ENCODE assay signal across 10 cellular contexts in genomic region chr5:68884893-68885292, GRCh38.
A peak's percentile ranks its signal among the peaks of the same experiment; 100 is the strongest.
DNase-seq lines count a peak whose midpoint lies in the region; ATAC-seq, FAIRE-seq and TF ChIP-seq lines count a peak whose summit lies in the region.
"Had no signal": no experiment of that assay in that cellular context is flagged by ENCODE, and none has a peak within 500 bp of the region (broad histone marks: within the 10 kb centered on the region; RNA-seq: fewer than 3 reads in every experiment).

No MANE protein-coding gene starts in this region.

- H4K20me1 ChIP-seq in HepG2 (ENCODE audit: insufficient read depth, low read length), result no peaks in the 10 kb centered on the region

- CTCF ChIA-PET in HepG2 (lab: Yijun Ruan, JAX; ENCODE audit: low intra/inter-chr PET ratio, low total read pairs), result interaction anchor here (1.9 kb wide), 1 partner anchor 78 kb away, joined by 11 read pairs; no protein-coding TSS in a partner anchor

- no peak overlapping the region for H3K4me2 ChIP-seq in HepG2 (ENCODE audit: low read depth, low read length)

- intact Hi-C loops in HepG2 (cut with micrococcal nuclease; ENCODE audit: unreplicated experiment) (loop anchor here (1.0 kb wide), 1 partner anchor 78 kb away; no protein-coding TSS in a partner anchor), vagina (cut with DNase I) (no loop called here)

- TF ChIP-seq POLR2A in HepG2 (IDR thresholded peaks at IDR 0.05; ENCODE audit: insufficient read depth in 1 of 2, low read depth in 2 of 2, low read length in 2 of 2), result no peak
- no peak for TF ChIP-seq POLR2A in vagina (IDR thresholded peaks at IDR 0.05)

- no peak overlapping the region for H3K4me3 ChIP-seq in adipocyte (ENCODE audit: low read length)
- H3K4me3 ChIP-seq in HepG2 (replicated peaks in 1 of 3; ENCODE audit: insufficient read depth in 1 of 3, low read depth in 2 of 3, low read length in 3 of 3), result no peak overlapping the region
- no peak overlapping the region for H3K4me3 ChIP-seq in vagina

- in situ Hi-C loops in HepG2 (cut with HindIII; ENCODE audit: extremely low pct_ligation_motif_present, low pct_unique_long_range_greater_than_20kb), result no loop called here

- H3K9me3 ChIP-seq in adipocyte (ENCODE audit: control insufficient read depth, low read length) (peaks cover 3% of the 10 kb centered on the region), HepG2 (ENCODE audit: low read length) (no peaks in the 10 kb centered on the region), vagina (no peaks in the 10 kb centered on the region)

- no peak for TF ChIP-seq RAD21 in HepG2 (CRISPR knock-in tag; IDR thresholded peaks at IDR 0.05)

- no TSS peak for BruUV-seq in HepG2 (replicated peaks; lab: Mats Ljungman, UMichigan)

- ATAC-seq in HepG2 (peak; percentile 65; the same call in 2 of the 3 replicates), HG02981 (IDR thresholded peaks at IDR 0.05; ENCODE audit: unreplicated experiment) (no peak)

- H3K79me2 ChIP-seq in HepG2 (ENCODE audit: insufficient read depth, low read length), result no peaks in the 10 kb centered on the region

- no peak for FAIRE-seq in D721Med (lab: Jason Lieb, UNC)
- FAIRE-seq in HepG2 (lab: Jason Lieb, UNC), result peak; percentile 62

- peak; percentile 22 for TF ChIP-seq CTCF in D721Med (IDR thresholded peaks at IDR 0.05; ENCODE audit: insufficient read depth, missing control alignments)
- TF ChIP-seq CTCF in HepG2 (CRISPR knock-in tag; IDR thresholded peaks at IDR 0.05), result 0 out of 2 replicates have a peak, but pooled peaks have one; percentile 12
- TF ChIP-seq CTCF in vagina (IDR thresholded peaks at IDR 0.05), result no peak

- H3K27me3 ChIP-seq in adipocyte (replicated peaks; ENCODE audit: control insufficient read depth, insufficient read depth, low read length), result no peaks in the 10 kb centered on the region
- H3K27me3 ChIP-seq in HepG2 (ENCODE audit: control insufficient read depth in 1 of 2, insufficient read depth in 2 of 2, low read length in 2 of 2), result no peaks in the 10 kb centered on the region
- no peaks in the 10 kb centered on the region for H3K27me3 ChIP-seq in vagina

- DNase-seq in D721Med (ENCODE audit: insufficient read length, low spot score), result no peak
- peak; percentile 36 for DNase-seq in HT-29 (ENCODE audit: low spot score)
- DNase-seq in adipocyte (ENCODE audit: low read depth), result peak; percentile 32
- DNase-seq in HepG2 (ENCODE audit: low spot score), result peak; percentile 13
- DNase-seq in activated T-cell treated with anti-CD3 and anti-CD28 coated beads for 4 hours, result no peak
- DNase-seq in NK-92 treated with Interleukin-12 subunit alpha and Interleukin-12 subunit beta, amount 100 ng/mL, for 24 hours (lab: John Stamatoyannopoulos, UW), result no peak
- DNase-seq in vagina (ENCODE audit: extremely low spot score in 2 of 2), result no peak
- DNase-seq: Right ventricle myocardium superior; stimulated activated CD4-positive, alpha-beta T cell treated with anti-CD3 and anti-CD28 coated beads, Interleukin-2, amount 100 ng/mL, for 48 hours had no signal

- H3K36me3 ChIP-seq in adipocyte (ENCODE audit: control insufficient read depth, insufficient read depth, low read length, severe bottlenecking), result no peaks in the 10 kb centered on the region
- H3K36me3 ChIP-seq in HepG2 (replicated peaks in 1 of 2; ENCODE audit: control insufficient read depth in 1 of 2, insufficient read depth in 2 of 2, low read length in 2 of 2), result no peaks in the 10 kb centered on the region
- no peaks in the 10 kb centered on the region for H3K36me3 ChIP-seq in vagina

- H2AFZ ChIP-seq in HepG2 (ENCODE audit: low read length), result no peak overlapping the region

- H3K4me1 ChIP-seq in adipocyte (ENCODE audit: control insufficient read depth, insufficient read depth, low read length), result no peaks in the 10 kb centered on the region
- H3K4me1 ChIP-seq in HepG2 (ENCODE audit: insufficient read depth, low read length), result no peaks in the 10 kb centered on the region
- no peaks in the 10 kb centered on the region for H3K4me1 ChIP-seq in vagina

- no peak overlapping the region for H3K27ac ChIP-seq in HepG2 (ENCODE audit: extremely low read length, insufficient read depth, low read length)
- no peak overlapping the region for H3K27ac ChIP-seq in vagina

- POLR2A ChIA-PET in HepG2 (lab: Yijun Ruan, JAX), result no interaction called here

- no peak for TF ChIP-seq EP300 in HepG2 (IDR thresholded peaks at IDR 0.05; ENCODE audit: low read depth in 2 of 2, low read length in 2 of 2)
- no peak for TF ChIP-seq EP300 in HepG2 (CRISPR knock-in tag; IDR thresholded peaks at IDR 0.05; ENCODE audit: borderline replicate concordance)

- H3K9ac ChIP-seq in adipocyte (ENCODE audit: low read length), result no peak overlapping the region
- H3K9ac ChIP-seq in HepG2 (ENCODE audit: insufficient read depth, low read depth, low read length), result no peak overlapping the region

TF ChIP-seq in HepG2, 621 proteins besides CTCF, POLR2A, EP300 and RAD21:
- TF ChIP-seq RXRB (CRISPR knock-in tag; IDR thresholded peaks at IDR 0.05; ENCODE audit: borderline replicate concordance), result no peak
- peak; percentile 23; the same call in 1 of the 2 replicates for TF ChIP-seq STAG1 (CRISPR knock-in tag; IDR thresholded peaks at IDR 0.05)

Comparison
In these comparisons a context has a peak if more than half of its experiments do, and no peak if none do; other contexts are left out.
1. DNase-seq: peak in HT-29 (single experiment), adipocyte (single experiment) and HepG2 (single experiment); none in D721Med (single experiment), activated T-cell treated with anti-CD3 and anti-CD28 coated beads for 4 hours (single experiment), NK-92 treated with Interleukin-12 subunit alpha and Interleukin-12 subunit beta, amount 100 ng/mL, for 24 hours (single experiment) and vagina (0 of 2).
2. CTCF ChIP-seq: peak in D721Med (single experiment) and HepG2 (single experiment); none in vagina (0 of 3).